8 cellular contexts compared by ENCODE assay signal in genomic region chr2:69437751-69438154, GRCh38. TPM values are rescaled to one million over a fixed set of nuclear protein-coding genes. Genes with fewer than 3 reads are reported as not detected.
A peak's percentile ranks its signal among the peaks of the same experiment; 100 is the strongest.
DNase-seq lines count a peak whose midpoint lies in the region; ATAC-seq and TF ChIP-seq lines count a peak whose summit lies in the region.

No MANE protein-coding gene starts in this region.

- peak overlapping the region; percentile 97 for H3K27ac ChIP-seq in fibroblast of lung (ENCODE audit: insufficient read depth, low read length)

- no peaks in the 10 kb centered on the region for H3K27me3 Mint-ChIP-seq in activated CD4-positive, alpha-beta T cell treated with anti-CD3 and anti-CD28 coated beads, Interleukin-2, amount 10 ng/mL, durations not matched to agents 24 days and 14 days

- H3K9ac ChIP-seq in fibroblast of lung (ENCODE audit: insufficient read depth, low read length), result peak overlapping the region; percentile 98

- no peaks in the 10 kb centered on the region for H3K9me3 ChIP-seq in fibroblast of lung (ENCODE audit: control insufficient read depth, insufficient read depth, low read depth, low read length)

- H3K4me2 ChIP-seq in fibroblast of lung (ENCODE audit: extremely low read depth, insufficient read depth, low read length), result peak overlapping the region; percentile 64

- ATAC-seq in omental fat pad (ENCODE audit: low FRiP score), result peak; percentile 50
- no peak for ATAC-seq in GM19023 (IDR thresholded peaks at IDR 0.05; ENCODE audit: unreplicated experiment)

- no peaks in the 10 kb centered on the region for H3K27me3 ChIP-seq in fibroblast of lung (ENCODE audit: control insufficient read depth, insufficient read depth, low read length)

- peaks cover 4% of the 10 kb centered on the region for H3K9me3 Mint-ChIP-seq in activated CD4-positive, alpha-beta T cell treated with anti-CD3 and anti-CD28 coated beads, Interleukin-2, amount 10 ng/mL, durations not matched to agents 24 days and 14 days

- TF ChIP-seq CTCF in fibroblast of lung (conservative IDR thresholded peaks at IDR 0.05 in 1 of 2, IDR thresholded peaks at IDR 0.05 in 1 of 2; ENCODE audit: low read depth in 1 of 2, low read length in 2 of 2), result no peak
- no peak for TF ChIP-seq CTCF in omental fat pad (IDR thresholded peaks at IDR 0.05)
- no peak for TF ChIP-seq CTCF in GM13977 (IDR thresholded peaks at IDR 0.05; ENCODE audit: extremely low read depth, insufficient read depth, missing control alignments)

- in situ Hi-C loops in SK-MEL-5 (cut with HindIII; ENCODE audit: low pct_unique_long_range_greater_than_20kb, low sequenced_read_pairs) (no loop called here), GM13977 (cut with MboI; ENCODE audit: low pct_unique_long_range_greater_than_20kb, low sequenced_read_pairs, unreplicated experiment) (no loop called here)

- no peak for DNase-seq in activated CD4-positive, alpha-beta T cell treated with anti-CD3 and anti-CD28 coated beads, Interleukin-2, amount 10 ng/mL, durations not matched to agents 24 days and 14 days
- no peak for DNase-seq in activated CD4-positive, alpha-beta T cell treated with anti-CD3 and anti-CD28 coated beads, Interleukin-2, amount 50 U/mL, for 48 hours
- peak; percentile 66 for DNase-seq in SK-MEL-5 (ENCODE audit: low read depth, low spot score)
- no peak for DNase-seq in fibroblast of lung (ENCODE audit: low read depth in 2 of 2)
- DNase-seq in omental fat pad (ENCODE audit: low spot score), result peak; percentile 34
- DNase-seq in effector CD4-positive, alpha-beta T cell, result no peak
- DNase-seq in GM13977 (ENCODE audit: low spot score), result no peak

- H4K20me1 ChIP-seq in fibroblast of lung (ENCODE audit: control insufficient read depth, extremely low read depth, insufficient read depth, low read length), result no peaks in the 10 kb centered on the region

- peak overlapping the region; percentile 61 to 98 (median 82) for H3K4me3 ChIP-seq in fibroblast of lung (replicated peaks in 1 of 4; ENCODE audit: control extremely low read depth in 1 of 4, insufficient read depth in 1 of 4, low read depth in 3 of 4, low read length in 4 of 4)

- peaks cover 25% of the 10 kb centered on the region for H3K79me2 ChIP-seq in fibroblast of lung (ENCODE audit: control insufficient read depth, insufficient read depth, low read length)

- peaks cover 17% of the 10 kb centered on the region for H3K4me1 Mint-ChIP-seq in activated CD4-positive, alpha-beta T cell treated with anti-CD3 and anti-CD28 coated beads, Interleukin-2, amount 10 ng/mL, durations not matched to agents 24 days and 14 days

- H3K4me1 ChIP-seq in fibroblast of lung (ENCODE audit: control insufficient read depth, extremely low read depth, insufficient read depth, low read length), result peaks cover 10% of the 10 kb centered on the region

- peak overlapping the region; percentile 95 for H3K4me3 Mint-ChIP-seq in activated CD4-positive, alpha-beta T cell treated with anti-CD3 and anti-CD28 coated beads, Interleukin-2, amount 10 ng/mL, durations not matched to agents 24 days and 14 days

- peak overlapping the region; percentile 98 for H3K27ac Mint-ChIP-seq in activated CD4-positive, alpha-beta T cell treated with anti-CD3 and anti-CD28 coated beads, Interleukin-2, amount 10 ng/mL, durations not matched to agents 24 days and 14 days

- intact Hi-C loops in activated CD4-positive, alpha-beta T cell treated with anti-CD3 and anti-CD28 coated beads, Interleukin-2, amount 10 ng/mL, durations not matched to agents 24 days and 14 days (cut with micrococcal nuclease), result loop anchor here (1.0 to 5.0 kb wide), 7 partner anchors 16 to 392 kb away; partner anchors contain the start of genes GFPT1 and GMCL1

- H3K36me3 Mint-ChIP-seq in activated CD4-positive, alpha-beta T cell treated with anti-CD3 and anti-CD28 coated beads, Interleukin-2, amount 10 ng/mL, durations not matched to agents 24 days and 14 days (ENCODE audit: low read depth), result peaks cover 4% of the 10 kb centered on the region

- no peaks in the 10 kb centered on the region for H3K36me3 ChIP-seq in fibroblast of lung (ENCODE audit: control insufficient read depth, insufficient read depth, low read length)

- peak overlapping the region; percentile 90 for H2AFZ ChIP-seq in fibroblast of lung (ENCODE audit: low read length)

RNA-seq across cellular contexts. Expression of gene NFU1, which starts 0.5 kb away (rescaled TPM):
- 30.4 and 32.3 TPM in 2 replicates for total RNA-seq in activated CD4-positive, alpha-beta T cell treated with anti-CD3 and anti-CD28 coated beads, Interleukin-2, amount 10 ng/mL, durations not matched to agents 24 days and 14 days
- total RNA-seq in SK-MEL-5 (2014; rRNA removed; shearing (Covaris generic)), result 80.2 and 88.4 TPM in 2 replicates
- polyA plus RNA-seq in SK-MEL-5 (2015; cell fraction: cytosol; rRNA removed), result 35.7 and 48.5 TPM in 2 replicates
- 3.9 and 9.6 TPM in 2 replicates for polyA plus RNA-seq in SK-MEL-5 (2015; cell fraction: nucleus; rRNA removed)
- total RNA-seq in fibroblast of lung, result 50.1 and 57.3 TPM in 2 replicates
- polyA plus RNA-seq in fibroblast of lung, result 59.1 and 62.9 TPM in 2 replicates
- 59.9 and 67.0 TPM in 2 replicates for polyA plus RNA-seq in fibroblast of lung (2012)
- 1.3 and 5.1 TPM in 2 replicates for polyA minus RNA-seq in fibroblast of lung (ENCODE audit: low replicate concordance)
- total RNA-seq in omental fat pad, result 10 to 100 TPM; 36.5 to 84.8 (median 47.3) TPM

RNA-seq across cellular contexts. Expression of gene GFPT1, which starts 50.7 kb away (rescaled TPM):
- 48.8 and 50.6 TPM in 2 replicates for total RNA-seq in activated CD4-positive, alpha-beta T cell treated with anti-CD3 and anti-CD28 coated beads, Interleukin-2, amount 10 ng/mL, durations not matched to agents 24 days and 14 days
- total RNA-seq in SK-MEL-5 (2014; rRNA removed; shearing (Covaris generic)), result 34.8 and 38.1 TPM in 2 replicates
- 23.5 and 33.7 TPM in 2 replicates for polyA plus RNA-seq in SK-MEL-5 (2015; cell fraction: cytosol; rRNA removed)
- polyA plus RNA-seq in SK-MEL-5 (2015; cell fraction: nucleus; rRNA removed), result 14.0 and 15.4 TPM in 2 replicates
- total RNA-seq in fibroblast of lung, result 40.3 and 53.0 TPM in 2 replicates
- 25.8 and 39.1 TPM in 2 replicates for polyA plus RNA-seq in fibroblast of lung
- polyA plus RNA-seq in fibroblast of lung (2012), result 25.5 and 33.8 TPM in 2 replicates
- polyA minus RNA-seq in fibroblast of lung (ENCODE audit: low replicate concordance), result 12.8 and 16.6 TPM in 2 replicates
- 100 to 1,000 TPM in 1 of 4 donors, 10 to 100 TPM in 3; 32.9 to 105 (median 54.5) TPM for total RNA-seq in omental fat pad

Comparison
In these comparisons a context has a peak if more than half of its experiments do, and no peak if none do; other contexts are left out.
1. DNase-seq: peak in SK-MEL-5 (single experiment) and omental fat pad (single experiment); none in activated CD4-positive, alpha-beta T cell treated with anti-CD3 and anti-CD28 coated beads, Interleukin-2, amount 10 ng/mL, durations not matched to agents 24 days and 14 days (single experiment), activated CD4-positive, alpha-beta T cell treated with anti-CD3 and anti-CD28 coated beads, Interleukin-2, amount 50 U/mL, for 48 hours (0 of 2), fibroblast of lung (0 of 2), effector CD4-positive, alpha-beta T cell (single experiment) and GM13977 (single experiment).